ENCODE assay signal across 9 cellular contexts in genomic region chr4:65698631-65699030, GRCh38. TPM values are rescaled to one million over a fixed set of nuclear protein-coding genes. Genes with fewer than 3 reads are reported as not detected.
"Had no signal": no experiment of that assay in that cellular context is flagged by ENCODE, and none has a peak within 500 bp of the region (broad histone marks: within the 10 kb centered on the region; RNA-seq: fewer than 3 reads in every experiment).

No MANE protein-coding gene starts in this region.

- H3K27ac ChIP-seq: HL-60, KMS-11 had no signal

- H3K4me3 ChIP-seq: K562 had no signal

- DNase-seq: IMR-90, KBM-7, KG1 had no signal

- H3K9ac ChIP-seq: KMS-11 had no signal

RNA-seq across cellular contexts. Expression of gene EPHA5, which starts 28.3 kb away (rescaled TPM):
- total RNA-seq: HepG2, HT-29, HT1080, K562 had no signal
